In genomic region chr11:113563766-113564165, GRCh38 we compare ENCODE assay signal across 18 cellular contexts.
A peak's percentile ranks its signal among the peaks of the same experiment; 100 is the strongest.
DNase-seq lines count a peak whose midpoint lies in the region; ATAC-seq, FAIRE-seq and TF ChIP-seq lines count a peak whose summit lies in the region.
"Had no signal": no experiment of that assay in that cellular context is flagged by ENCODE, and none has a peak within 500 bp of the region (broad histone marks: within the 10 kb centered on the region; RNA-seq: fewer than 3 reads in every experiment).

No MANE protein-coding gene starts in this region.

- dilution Hi-C loops in mammary epithelial cell (cut with HindIII; ENCODE audit: low sequenced_read_pairs), result no loop called here

- H3K36me3 ChIP-seq in mammary epithelial cell (ENCODE audit: insufficient read depth, low read length), result no peaks in the 10 kb centered on the region
- H3K36me3 ChIP-seq in breast epithelium, result no peaks in the 10 kb centered on the region
- no peaks in the 10 kb centered on the region for H3K36me3 ChIP-seq in K562 (ENCODE audit: control insufficient read depth, insufficient read depth, low read length)
- H3K36me3 ChIP-seq: BE2C, HAP-1 had no signal

- FAIRE-seq in K562 (lab: Jason Lieb, UNC), result peak; percentile 46
- no peak for FAIRE-seq in GM12892 (lab: Jason Lieb, UNC)
- FAIRE-seq: GM19239 had no signal

- DNase-seq in mammary epithelial cell (peak; percentile 53), breast epithelium (ENCODE audit: low spot score in 2 of 2) (no peak), K562 (ENCODE audit: extremely low read depth in 1 of 4, low spot score in 3 of 4) (no peak), nephron progenitor cell (no peak), GM12892 (ENCODE audit: insufficient read length) (no peak), kidney tubule cell (ENCODE audit: low spot score) (no peak), NCI-H2081 (lab: John Stamatoyannopoulos, UW) (no peak)
- DNase-seq: BE2C, GDM1, KBM-7, NCI-H2029, NCI-H446 treated with DMSO at 0.1 percent for 48 hours, NCI-H748 treated with DMSO at 0.1 percent for 48 hours had no signal

- H3K27me3 Mint-ChIP-seq in nephron progenitor cell (ENCODE audit: low read depth, poor library complexity), result peaks cover 13% of the 10 kb centered on the region
- H3K27me3 Mint-ChIP-seq: CD4-positive, CD25-positive, alpha-beta regulatory T cell had no signal

- TF ChIP-seq POLR2A in breast epithelium (IDR thresholded peaks at IDR 0.05) (no peak), K562 (conservative IDR thresholded peaks at IDR 0.05) (no peak), GM12892 (IDR thresholded peaks at IDR 0.05; ENCODE audit: low read depth, low read length) (no peak)

- H3K9ac ChIP-seq in mammary epithelial cell (ENCODE audit: insufficient read depth, low read length) (no peak overlapping the region), K562 (ENCODE audit: insufficient read depth in 1 of 2, low read depth in 2 of 2, low read length in 2 of 2) (no peak overlapping the region)

- 86% methylated on average over 2 of the region's 2 CpGs for WGBS in mammary epithelial cell (ENCODE audit: low coverage, missing lambda C conversion rate)
- 16% methylated on average over 2 of the region's 2 CpGs for WGBS in K562 (ENCODE audit: insufficient coverage, low coverage, missing lambda C conversion rate)

- no peak for TF ChIP-seq RAD21 in K562 (CRISPR knock-in tag; conservative IDR thresholded peaks at IDR 0.05 in 1 of 2, IDR thresholded peaks at IDR 0.05 in 1 of 2)

- H3K4me3 ChIP-seq in mammary epithelial cell (replicated peaks in 1 of 3; ENCODE audit: insufficient read depth in 1 of 3, low read depth in 2 of 3, low read length in 3 of 3), result no peak overlapping the region
- no peak overlapping the region for H3K4me3 ChIP-seq in breast epithelium
- H3K4me3 ChIP-seq in K562, result no peak overlapping the region
- H3K4me3 ChIP-seq: HAP-1 had no signal

- ATAC-seq in K562 (no peak), HG03565 (IDR thresholded peaks at IDR 0.05; ENCODE audit: unreplicated experiment) (no peak)

- H3K4me1 Mint-ChIP-seq in nephron progenitor cell, result peaks cover 26% of the 10 kb centered on the region

- CTCF ChIA-PET in mammary epithelial cell (lab: Charles Lee; ENCODE audit: low non-redundant PET) (no interaction called here), K562 (lab: Yijun Ruan, JAX; ENCODE audit: low intra/inter-chr PET ratio) (no interaction called here)

- H3K79me2 ChIP-seq in mammary epithelial cell (ENCODE audit: insufficient read depth, low read length), result no peaks in the 10 kb centered on the region
- H3K79me2 ChIP-seq in K562 (ENCODE audit: control insufficient read depth, insufficient read depth, low read length), result no peaks in the 10 kb centered on the region

- peak overlapping the region; percentile 76 for H3K27ac Mint-ChIP-seq in nephron progenitor cell

- BruUV-seq in mammary epithelial cell (replicated peaks; lab: Mats Ljungman, UMichigan) (no TSS peak), K562 (replicated peaks; lab: Mats Ljungman, UMichigan) (no TSS peak)

- intact Hi-C loops in mammary epithelial cell (cut with micrococcal nuclease) (no loop called here), breast epithelium (cut with DNase I; ENCODE audit: low total_unique reads) (no loop called here), K562 (cut with micrococcal nuclease) (no loop called here)

- H3K27ac ChIP-seq in mammary epithelial cell (ENCODE audit: insufficient read depth, low read depth, low read length) (no peak overlapping the region), breast epithelium (no peak overlapping the region), K562 (ENCODE audit: extremely low read depth, low read depth, low read length) (no peak overlapping the region)

- H3K27me3 ChIP-seq in mammary epithelial cell (ENCODE audit: insufficient read depth, low read length) (no peaks in the 10 kb centered on the region), breast epithelium (no peaks in the 10 kb centered on the region), K562 (ENCODE audit: control insufficient read depth in 2 of 2, insufficient read depth in 2 of 2, low read length in 2 of 2) (peaks cover 0 to 11% of the 10 kb centered on the region in 2 experiments; a peak in 2 of 5 replicates)
- H3K27me3 ChIP-seq: BE2C had no signal

- no peak for TF ChIP-seq EP300 in K562 (IDR thresholded peaks at IDR 0.05; ENCODE audit: low read length)

- H3K9me3 Mint-ChIP-seq in nephron progenitor cell, result no peaks in the 10 kb centered on the region
- H3K9me3 Mint-ChIP-seq: CD4-positive, CD25-positive, alpha-beta regulatory T cell had no signal

- H3K4me2 ChIP-seq in mammary epithelial cell (ENCODE audit: insufficient read depth, low read depth, low read length) (peak overlapping the region; percentile 13), K562 (ENCODE audit: insufficient read depth, low read length) (no peak overlapping the region)

- H3K4me1 ChIP-seq in mammary epithelial cell (ENCODE audit: insufficient read depth, low read length) (peaks cover 16% of the 10 kb centered on the region), breast epithelium (no peaks in the 10 kb centered on the region), K562 (replicated peaks in 1 of 2; ENCODE audit: control insufficient read depth in 2 of 2, insufficient read depth in 2 of 2, low read length in 2 of 2) (no peaks in the 10 kb centered on the region; a peak in 1 of 5 replicates)
- H3K4me1 ChIP-seq: HAP-1 had no signal

- no peaks in the 10 kb centered on the region for H4K20me1 ChIP-seq in mammary epithelial cell (ENCODE audit: insufficient read depth, low read length)
- H4K20me1 ChIP-seq in K562 (replicated peaks; ENCODE audit: control insufficient read depth, insufficient read depth, low read length), result no peaks in the 10 kb centered on the region

- no peak overlapping the region for H2AFZ ChIP-seq in mammary epithelial cell (ENCODE audit: low read depth, low read length)
- no peak overlapping the region for H2AFZ ChIP-seq in K562 (ENCODE audit: low read depth, low read length)

- H3K9me3 ChIP-seq in mammary epithelial cell (replicated peaks; ENCODE audit: insufficient read depth, low read length) (no peaks in the 10 kb centered on the region), breast epithelium (no peaks in the 10 kb centered on the region), K562 (replicated peaks; ENCODE audit: control insufficient read depth, insufficient read depth, low read depth, low read length) (no peaks in the 10 kb centered on the region)
- H3K9me3 ChIP-seq: BE2C, Caco-2, HAP-1 had no signal

- H3K9me1 ChIP-seq in K562 (ENCODE audit: control insufficient read depth, insufficient read depth, low read length), result no peaks in the 10 kb centered on the region

- POLR2A ChIA-PET in K562 (lab: Yijun Ruan, JAX), result no interaction called here

- H3K4me3 Mint-ChIP-seq in nephron progenitor cell, result peak overlapping the region; percentile 11

- in situ Hi-C loops in mammary epithelial cell (cut with MboI; ENCODE audit: low sequenced_read_pairs in 2 of 2) (no loop called here), K562 (cut with MboI) (no loop called here)

- TF ChIP-seq CTCF in mammary epithelial cell (conservative IDR thresholded peaks at IDR 0.05 in 1 of 2, IDR thresholded peaks at IDR 0.05 in 1 of 2; ENCODE audit: extremely low read depth in 1 of 2, insufficient read depth in 1 of 2, low read depth in 1 of 2, low read length in 2 of 2) (no peak), breast epithelium (IDR thresholded peaks at IDR 0.05) (no peak), K562 (IDR thresholded peaks at IDR 0.05 in 2 of 3, conservative IDR thresholded peaks at IDR 0.05 in 1 of 3; ENCODE audit: insufficient read depth in 2 of 3, low read depth in 1 of 3, low read length in 3 of 3) (no peak), nephron progenitor cell (IDR thresholded peaks at IDR 0.05) (no peak)

- H3K36me3 Mint-ChIP-seq in nephron progenitor cell (ENCODE audit: low read depth), result no peaks in the 10 kb centered on the region
- H3K36me3 Mint-ChIP-seq: CD4-positive, CD25-positive, alpha-beta regulatory T cell had no signal

TF ChIP-seq in K562, 482 proteins besides CTCF, POLR2A, EP300 and RAD21:
- no peak for TF ChIP-seq FOXK1 (CRISPR knock-in tag; IDR thresholded peaks at IDR 0.05; ENCODE audit: borderline replicate concordance)
- TF ChIP-seq PKNOX1 (IDR thresholded peaks at IDR 0.05), result no peak
- no peak for TF ChIP-seq ZBTB17 (CRISPR knock-in tag; IDR thresholded peaks at IDR 0.05)
- no peak for TF ChIP-seq ZNF655 (CRISPR knock-in tag; IDR thresholded peaks at IDR 0.05)
- no peak for TF ChIP-seq SRSF1 (IDR thresholded peaks at IDR 0.05; ENCODE audit: low read depth, low read length)
- TF ChIP-seq, protein P1, sequence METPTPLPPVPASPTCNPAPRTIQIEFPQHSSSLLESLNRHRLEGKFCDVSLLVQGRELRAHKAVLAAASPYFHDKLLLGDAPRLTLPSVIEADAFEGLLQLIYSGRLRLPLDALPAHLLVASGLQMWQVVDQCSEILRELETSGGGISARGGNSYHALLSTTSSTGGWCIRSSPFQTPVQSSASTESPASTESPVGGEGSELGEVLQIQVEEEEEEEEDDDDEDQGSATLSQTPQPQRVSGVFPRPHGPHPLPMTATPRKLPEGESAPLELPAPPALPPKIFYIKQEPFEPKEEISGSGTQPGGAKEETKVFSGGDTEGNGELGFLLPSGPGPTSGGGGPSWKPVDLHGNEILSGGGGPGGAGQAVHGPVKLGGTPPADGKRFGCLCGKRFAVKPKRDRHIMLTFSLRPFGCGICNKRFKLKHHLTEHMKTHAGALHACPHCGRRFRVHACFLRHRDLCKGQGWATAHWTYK (CRISPR knock-in tag; IDR thresholded peaks at IDR 0.05), result no peak
